Comparison of ENCODE assay signal across 10 cellular contexts in the genomic region with DNA sequence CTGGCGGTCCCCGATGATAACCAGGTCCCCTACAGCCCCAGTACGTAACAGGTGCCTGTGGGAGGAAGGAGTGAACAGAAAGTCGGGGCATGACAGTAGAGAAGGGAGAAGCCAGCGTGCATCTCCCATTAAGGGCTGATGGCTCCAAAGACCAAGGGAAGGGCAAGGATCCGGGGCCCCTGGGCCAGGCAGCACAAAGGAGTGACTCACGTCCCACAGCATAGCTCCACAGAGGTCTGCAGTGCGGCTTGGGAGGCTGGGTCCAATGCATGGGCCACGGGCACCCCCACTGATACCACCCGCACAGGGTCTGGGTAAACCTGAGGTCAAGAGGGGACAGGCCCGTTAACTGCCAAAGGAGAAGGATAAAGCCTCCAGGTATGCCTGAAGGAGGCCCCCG. TPM values are rescaled to one million over a fixed set of nuclear protein-coding genes. Genes with fewer than 3 reads are reported as not detected.
"Had no signal": no experiment of that assay in that cellular context is flagged by ENCODE, and none has a peak within 500 bp of the region (broad histone marks: within the 10 kb centered on the region; RNA-seq: fewer than 3 reads in every experiment).

No MANE protein-coding gene starts in this region.

- H3K4me2 ChIP-seq: KMS-11 had no signal

- H3K27ac ChIP-seq: GM23248, KMS-11 had no signal

- ATAC-seq: HCT116 had no signal

- H3K4me3 ChIP-seq: GM23248, HAP-1 had no signal

- H2AFZ ChIP-seq: GM23248 had no signal

- H3K4me3 Mint-ChIP-seq: IgD-negative memory B cell had no signal

- H3K4me1 ChIP-seq: HAP-1 had no signal

- H3K9ac ChIP-seq: GM23248, KMS-11 had no signal

- DNase-seq: GM23248, GOT3, H7, KBM-7 had no signal

- H3K27ac Mint-ChIP-seq: IgD-negative memory B cell had no signal

- H3K9me3 Mint-ChIP-seq: IgD-negative memory B cell had no signal

- H3K9me3 ChIP-seq: HAP-1 had no signal

RNA-seq across cellular contexts. Expression of a gene that starts 32.6 kb away (rescaled TPM):
- total RNA-seq: GM23248, HT-29 had no signal
- polyA plus RNA-seq: GM23248, IgD-negative memory B cell had no signal

RNA-seq across cellular contexts. Expression of a gene that starts 39.6 kb away (rescaled TPM):
- total RNA-seq: GM23248, H4, H7, HT-29 had no signal
- polyA plus RNA-seq: GM23248, IgD-negative memory B cell had no signal
